ENCODE assay signal across 1 cellular context in genomic region chr11:611001-611996, GRCh38.
A peak's percentile ranks its signal among the peaks of the same experiment; 100 is the strongest.
TF ChIP-seq lines count a peak whose summit lies in the region.

No MANE protein-coding gene starts in this region.

TF ChIP-seq in liver, 16 proteins besides CTCF, POLR2A, EP300 and RAD21 (continued from another document):
- peak; percentile 82 for TF ChIP-seq SP1 (IDR thresholded peaks at IDR 0.05)
